23 cellular contexts compared by ENCODE assay signal in the genomic region with DNA sequence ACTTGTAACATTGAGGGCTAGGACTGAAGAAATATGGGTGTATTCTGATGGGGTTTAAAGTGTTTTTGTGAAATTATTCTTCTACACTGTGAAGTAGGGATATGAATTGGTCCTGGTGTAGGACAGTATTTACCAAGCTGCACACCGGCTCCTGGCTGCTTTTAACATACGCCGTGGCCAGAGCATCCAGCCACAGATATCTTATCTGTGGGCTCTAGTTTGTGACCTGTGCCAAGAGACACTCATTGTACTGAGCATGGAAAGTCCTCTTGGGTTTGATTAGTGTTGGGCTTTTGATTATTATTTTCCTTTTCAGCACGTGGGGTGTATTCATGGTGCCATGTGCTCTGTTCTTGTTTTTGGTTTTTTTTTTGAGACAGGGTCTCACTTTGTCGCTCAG. TPM values are rescaled to one million over a fixed set of nuclear protein-coding genes. Genes with fewer than 3 reads are reported as not detected.
A peak's percentile ranks its signal among the peaks of the same experiment; 100 is the strongest.
DNase-seq lines count a peak whose midpoint lies in the region; ATAC-seq and TF ChIP-seq lines count a peak whose summit lies in the region.
"Had no signal": no experiment of that assay in that cellular context is flagged by ENCODE, and none has a peak within 500 bp of the region (broad histone marks: within the 10 kb centered on the region; RNA-seq: fewer than 3 reads in every experiment).

No MANE protein-coding gene starts in this region.

- H3K9me3 Mint-ChIP-seq in activated T-cell treated with anti-CD3 and anti-CD28 coated beads, Interleukin-2, amount 50 U/mL, for 24 hours, result no peaks in the 10 kb centered on the region
- H3K9me3 Mint-ChIP-seq: CD14-positive monocyte, GM23338 had no signal

- H3K36me3 ChIP-seq in right atrium auricular region, result peaks cover 89% of the 10 kb centered on the region

- peaks cover 94% of the 10 kb centered on the region for H3K36me3 Mint-ChIP-seq in activated T-cell treated with anti-CD3 and anti-CD28 coated beads, Interleukin-2, amount 50 U/mL, for 24 hours (ENCODE audit: low read depth)

- no peak overlapping the region for H3K27ac ChIP-seq in right atrium auricular region
- H3K27ac ChIP-seq: HL-60 had no signal

- no peak for TF ChIP-seq CTCF in right atrium auricular region (IDR thresholded peaks at IDR 0.05)

- no peak overlapping the region for H3K4me3 ChIP-seq in right atrium auricular region
- H3K4me3 ChIP-seq: GM23338, HAP-1, K562 had no signal

- H3K4me3 Mint-ChIP-seq in activated T-cell treated with anti-CD3 and anti-CD28 coated beads, Interleukin-2, amount 50 U/mL, for 24 hours, result no peak overlapping the region
- H3K4me3 Mint-ChIP-seq: B cell, CD14-positive monocyte, GM23338 had no signal

- H3K4me1 ChIP-seq in right atrium auricular region, result peaks cover 0 to 4% of the 10 kb centered on the region in 2 donors

- no peaks in the 10 kb centered on the region for H3K9me3 ChIP-seq in right atrium auricular region
- H3K9me3 ChIP-seq: HAP-1 had no signal

- ATAC-seq in Right ventricle myocardium superior (ENCODE audit: poor library complexity) (peak; percentile 85), left ventricle myocardium superior (peak; percentile 92), HG03521 (IDR thresholded peaks at IDR 0.05; ENCODE audit: unreplicated experiment) (no peak), HG03460 (IDR thresholded peaks at IDR 0.05; ENCODE audit: unreplicated experiment) (no peak)
- ATAC-seq: GM23338, HepG2, K562 had no signal

- no peaks in the 10 kb centered on the region for H3K27me3 Mint-ChIP-seq in activated T-cell treated with anti-CD3 and anti-CD28 coated beads, Interleukin-2, amount 50 U/mL, for 24 hours
- H3K27me3 Mint-ChIP-seq: B cell had no signal

- peak overlapping the region; percentile 13 for H3K27ac Mint-ChIP-seq in activated T-cell treated with anti-CD3 and anti-CD28 coated beads, Interleukin-2, amount 50 U/mL, for 24 hours
- H3K27ac Mint-ChIP-seq: B cell, GM23338 had no signal

- no peak for DNase-seq in activated T-cell treated with anti-CD3 and anti-CD28 coated beads, Interleukin-2, amount 50 U/mL, for 24 hours
- no peak for DNase-seq in activated T-cell treated with anti-CD3 and anti-CD28 coated beads, Interleukin-2, amount 50 U/mL, for 48 hours
- DNase-seq in Right ventricle myocardium superior (no peak), right atrium auricular region (ENCODE audit: low spot score) (no peak), left ventricle myocardium superior (peak; percentile 43)
- DNase-seq: DMS53, GDM1, MM.1S, NCI-H1048, NCI-H1417 treated with DMSO at 0.1 percent for 48 hours, NCI-H187, NCI-H446, NCI-H526, SHP77 treated with DMSO at 0.1 percent for 48 hours had no signal

- intact Hi-C loops in Right ventricle myocardium superior (cut with DNase I) (no loop called here), left ventricle myocardium superior (cut with micrococcal nuclease) (no loop called here)

- no peaks in the 10 kb centered on the region for H3K27me3 ChIP-seq in right atrium auricular region

- peaks cover 25% of the 10 kb centered on the region for H3K4me1 Mint-ChIP-seq in activated T-cell treated with anti-CD3 and anti-CD28 coated beads, Interleukin-2, amount 50 U/mL, for 24 hours (ENCODE audit: low read depth)
- H3K4me1 Mint-ChIP-seq: GM23338 had no signal

RNA-seq across cellular contexts. Expression of a gene that starts 8.0 kb away (rescaled TPM):
- 27.3 TPM for total RNA-seq in Right ventricle myocardium superior
- total RNA-seq in right atrium auricular region, result 10 to 100 TPM; 35.0 to 78.2 TPM
- 30.0 TPM for total RNA-seq in left ventricle myocardium superior

RNA-seq across cellular contexts. Expression of a gene that starts 12.1 kb away (rescaled TPM):
- total RNA-seq in Right ventricle myocardium superior (26.5 TPM), right atrium auricular region (10 to 100 TPM in 1 of 2 donors, 1 to 10 TPM in 1; 8.9 to 11.1 TPM), left ventricle myocardium superior (29.2 TPM)

RNA-seq across cellular contexts. Expression of a gene that starts 21.5 kb away (rescaled TPM):
- total RNA-seq in Right ventricle myocardium superior, result 9.5 TPM
- 10 to 100 TPM; 15.8 to 21.7 TPM for total RNA-seq in right atrium auricular region
- total RNA-seq in left ventricle myocardium superior, result 14.9 TPM

RNA-seq across cellular contexts. Expression of a gene that starts 28.4 kb away (rescaled TPM):
- total RNA-seq in Right ventricle myocardium superior (74.5 TPM), right atrium auricular region (100 to 1,000 TPM; 109 to 194 TPM), left ventricle myocardium superior (89.9 TPM)

RNA-seq across cellular contexts. Expression of a gene that starts 39.8 kb away (rescaled TPM):
- total RNA-seq in Right ventricle myocardium superior, result 56.3 TPM
- total RNA-seq in right atrium auricular region, result 10 to 100 TPM; 37.2 to 61.7 TPM
- 54.8 TPM for total RNA-seq in left ventricle myocardium superior

Comparison
In these comparisons a context has a peak if more than half of its experiments do, and no peak if none do; other contexts are left out.
1. ATAC-seq: peak in Right ventricle myocardium superior (single experiment) and left ventricle myocardium superior (single experiment); none in HG03521 (single experiment) and HG03460 (single experiment).